ENCODE assay signal across 11 cellular contexts in genomic region chr6:161434921-161435411, GRCh38.
DNase-seq lines count a peak whose midpoint lies in the region; ATAC-seq, FAIRE-seq and TF ChIP-seq lines count a peak whose summit lies in the region.
"Had no signal": no experiment of that assay in that cellular context is flagged by ENCODE, and none has a peak within 500 bp of the region (broad histone marks: within the 10 kb centered on the region; RNA-seq: fewer than 3 reads in every experiment).

No MANE protein-coding gene starts in this region.

- BruUV-seq in MCF 10A (replicated peaks; lab: Mats Ljungman, UMichigan) = no TSS peak

- H3K27ac Mint-ChIP-seq in MCF 10A (ENCODE audit: low read depth, unreplicated experiment) = peak overlapping the region; percentile 91

- peak overlapping the region; percentile 45 for H2AFZ ChIP-seq in keratinocyte (ENCODE audit: control insufficient read depth, low read length)

- POLR2A ChIA-PET in MCF 10A (lab: Yijun Ruan, JAX) = interaction anchor here (0.6 to 2.1 kb wide), 6 partner anchors 17 to 243 kb away, joined by 3 to 8 read pairs (median 4); no protein-coding TSS in a partner anchor

- H3K27me3 Mint-ChIP-seq in MCF 10A (ENCODE audit: insufficient read depth, unreplicated experiment) = no peaks in the 10 kb centered on the region

- WGBS in small intestine, 3 donors = 9 to 28% (median 27%) methylated on average over 6 of the region's 6 CpGs

- H3K4me1 ChIP-seq in keratinocyte (ENCODE audit: control insufficient read depth, extremely low read depth, insufficient read depth, low read length) (peaks cover 7% of the 10 kb centered on the region), small intestine (ENCODE audit: control insufficient read depth in 2 of 2, insufficient read depth in 1 of 2, low read depth in 1 of 2, low read length in 1 of 2) (no peaks in the 10 kb centered on the region)

- TF ChIP-seq POLR2A in GM18505 (IDR thresholded peaks at IDR 0.05; ENCODE audit: borderline replicate concordance, extremely low read depth, insufficient read depth, insufficient read length) = no peak

- CTCF ChIA-PET in MCF 10A (lab: Yijun Ruan, JAX) = interaction anchor here (0.5 to 1.9 kb wide), 6 partner anchors 9 to 63 kb away, joined by 3 to 10 read pairs (median 3); no protein-coding TSS in a partner anchor

- H3K9ac ChIP-seq in keratinocyte (ENCODE audit: control insufficient read depth, extremely low read depth, insufficient read depth, low read length) = no peak overlapping the region

- H3K9me3 ChIP-seq in keratinocyte (ENCODE audit: control insufficient read depth, low read depth, low read length) = no peaks in the 10 kb centered on the region
- H3K9me3 ChIP-seq in small intestine (ENCODE audit: control insufficient read depth, low read depth) = no peaks in the 10 kb centered on the region

- ATAC-seq in GM18505 (IDR thresholded peaks at IDR 0.05; ENCODE audit: unreplicated experiment) (no peak), HG03571 (IDR thresholded peaks at IDR 0.05; ENCODE audit: unreplicated experiment) (no peak), GM18907 (IDR thresholded peaks at IDR 0.05; ENCODE audit: unreplicated experiment) (no peak)

- dilution Hi-C loops in keratinocyte (cut with MboI; ENCODE audit: extremely low pct_ligation_motif_present, low sequenced_read_pairs) = no loop called here

- H3K27ac ChIP-seq in keratinocyte (ENCODE audit: control insufficient read depth, insufficient read depth, low read length) = no peak overlapping the region
- no peak overlapping the region for H3K27ac ChIP-seq in small intestine (ENCODE audit: low read depth in 1 of 2, low read length in 1 of 2)

- peak; percentile 91 for DNase-seq in HCEC 1CT
- peak; percentile 36 for DNase-seq in MCF 10A (ENCODE audit: unreplicated experiment)
- DNase-seq in keratinocyte (ENCODE audit: low read depth, low spot score) = peak; percentile 38
- DNase-seq in small intestine = peak; percentile 69
- DNase-seq in NCI-H69 (lab: John Stamatoyannopoulos, UW) = no peak
- DNase-seq: activated CD4-positive, alpha-beta T cell treated with anti-CD3 and anti-CD28 coated beads, Interleukin-2, amount 50 U/mL, for 4 hours; NCI-H345; stimulated activated CD4-positive, alpha-beta T cell treated with anti-CD3 and anti-CD28 coated beads, Interleukin-4, amount 100 ng/mL, for 1 hour had no signal

- peak overlapping the region; percentile 57 for H3K4me3 Mint-ChIP-seq in MCF 10A (ENCODE audit: unreplicated experiment)

- peak; percentile 79 for FAIRE-seq in keratinocyte (lab: Jason Lieb, UNC)
- FAIRE-seq in small intestine (lab: Jason Lieb, UNC) = no peak

- no peaks in the 10 kb centered on the region for H3K9me1 ChIP-seq in keratinocyte (ENCODE audit: control insufficient read depth, extremely low read depth, insufficient read depth, low read length)

- peak overlapping the region; percentile 31 for H3K4me2 ChIP-seq in keratinocyte (ENCODE audit: control insufficient read depth, extremely low read depth, insufficient read depth, low read depth, low read length)

- H3K4me1 Mint-ChIP-seq in MCF 10A (ENCODE audit: insufficient read depth, unreplicated experiment) = peaks cover 20% of the 10 kb centered on the region

- intact Hi-C loops in MCF 10A (cut with micrococcal nuclease) = no loop called here

- H3K36me3 Mint-ChIP-seq in MCF 10A (ENCODE audit: insufficient read depth, unreplicated experiment) = no peaks in the 10 kb centered on the region

- no peaks in the 10 kb centered on the region for H3K27me3 ChIP-seq in keratinocyte (ENCODE audit: control insufficient read depth, extremely low read depth, insufficient read depth, low read length)
- H3K27me3 ChIP-seq in small intestine (ENCODE audit: control insufficient read depth in 2 of 2, insufficient read depth in 2 of 2, low read length in 2 of 2) = no peaks in the 10 kb centered on the region

- H3K36me3 ChIP-seq in keratinocyte (ENCODE audit: control insufficient read depth in 2 of 2, extremely low read depth in 1 of 2, insufficient read depth in 2 of 2, low read length in 2 of 2) (no peaks in the 10 kb centered on the region), small intestine (ENCODE audit: control insufficient read depth in 2 of 2, insufficient read depth in 2 of 2, low read length in 2 of 2) (no peaks in the 10 kb centered on the region)

- TF ChIP-seq CTCF in MCF 10A (IDR thresholded peaks at IDR 0.05; ENCODE audit: unreplicated experiment) = no peak
- TF ChIP-seq CTCF in keratinocyte (optimal IDR thresholded peaks at IDR 0.05 in 1 of 3, IDR thresholded peaks at IDR 0.05 in 1 of 3, conservative IDR thresholded peaks at IDR 0.05 in 1 of 3; ENCODE audit: extremely low read depth in 1 of 3, insufficient read depth in 2 of 3, low read length in 3 of 3) = no peak

- peak overlapping the region in 1 of 3 experiments; percentile 12 for H3K4me3 ChIP-seq in keratinocyte (ENCODE audit: control insufficient read depth in 2 of 3, extremely low read depth in 1 of 3, insufficient read depth in 2 of 3, low read depth in 1 of 3, low read length in 3 of 3)
- no peak overlapping the region for H3K4me3 ChIP-seq in small intestine (ENCODE audit: low read depth in 1 of 2, low read length in 2 of 2)

- H3K9me3 Mint-ChIP-seq in MCF 10A (ENCODE audit: unreplicated experiment) = no peaks in the 10 kb centered on the region

- H4K20me1 ChIP-seq in keratinocyte (ENCODE audit: control insufficient read depth, extremely low read depth, insufficient read depth, low read length) = no peaks in the 10 kb centered on the region

- no peaks in the 10 kb centered on the region for H3K79me2 ChIP-seq in keratinocyte (ENCODE audit: control insufficient read depth, insufficient read depth, low read length)
